In genomic region chr22:27866136-27867091, GRCh38 we compare ENCODE assay signal across 8 cellular contexts. TPM values are rescaled to one million over a fixed set of nuclear protein-coding genes. Genes with fewer than 3 reads are reported as not detected.
DNase-seq lines count a peak whose midpoint lies in the region; FAIRE-seq and TF ChIP-seq lines count a peak whose summit lies in the region.

No MANE protein-coding gene starts in this region.

- H3K4me3 ChIP-seq in ACC112 (ENCODE audit: low read depth, low read length) (peak overlapping the region; percentile 43; the same call in 1 of the 2 replicates), endodermal cell (ENCODE audit: low read length) (no peak overlapping the region)

- peaks cover 32% of the 10 kb centered on the region for H3K79me2 ChIP-seq in ACC112 (ENCODE audit: control insufficient read depth, insufficient read depth, low read length, unreplicated experiment)

- peak overlapping the region; percentile 100 for H3K27ac ChIP-seq in ACC112 (ENCODE audit: low read depth, low read length)
- no peak overlapping the region for H3K27ac ChIP-seq in endodermal cell (ENCODE audit: low read depth, low read length)

- H3K4me1 ChIP-seq in ACC112 (ENCODE audit: control insufficient read depth, insufficient read depth, low read length, unreplicated experiment) (peaks cover 36% of the 10 kb centered on the region), endodermal cell (ENCODE audit: control insufficient read depth, insufficient read depth, low read length) (peaks cover 22% of the 10 kb centered on the region)

- TF ChIP-seq POLR2A in GM12892 (IDR thresholded peaks at IDR 0.05; ENCODE audit: low read depth, low read length) = no peak

- H3K9me3 ChIP-seq in endodermal cell (ENCODE audit: control insufficient read depth, low read length) = no peaks in the 10 kb centered on the region

- H2AFZ ChIP-seq in ACC112 (ENCODE audit: low read length, unreplicated experiment) = no peak overlapping the region

- no peaks in the 10 kb centered on the region for H3K27me3 Mint-ChIP-seq in endodermal cell (ENCODE audit: insufficient read depth)
- H3K27me3 Mint-ChIP-seq in nephron progenitor cell (ENCODE audit: low read depth, poor library complexity) = no peaks in the 10 kb centered on the region

- TF ChIP-seq CTCF in endodermal cell (conservative IDR thresholded peaks at IDR 0.05) (no peak), nephron progenitor cell (IDR thresholded peaks at IDR 0.05) (no peak)

- H3K9me3 Mint-ChIP-seq in endodermal cell (peaks cover 1% of the 10 kb centered on the region), nephron progenitor cell (no peaks in the 10 kb centered on the region)

- H3K36me3 Mint-ChIP-seq in endodermal cell (ENCODE audit: low read depth) (peaks cover 20% of the 10 kb centered on the region), nephron progenitor cell (ENCODE audit: low read depth) (peaks cover 22% of the 10 kb centered on the region)

- no peaks in the 10 kb centered on the region for H3K27me3 ChIP-seq in ACC112 (ENCODE audit: insufficient read depth, low read length)
- H3K27me3 ChIP-seq in endodermal cell (ENCODE audit: control insufficient read depth, insufficient read depth, low read length, poor library complexity, severe bottlenecking) = no peaks in the 10 kb centered on the region

- 85 to 89% methylated on average over 4 to 7 of the region's 7 CpGs for WGBS in endodermal cell (ENCODE audit: insufficient coverage in 1 of 2, insufficient read length in 1 of 2), 2 experiments

- H3K36me3 ChIP-seq in ACC112 (ENCODE audit: insufficient read depth, low read length) (peaks cover 4% of the 10 kb centered on the region; the same call in 1 of the 2 replicates), endodermal cell (ENCODE audit: control insufficient read depth, insufficient read depth, low read length) (peaks cover 44% of the 10 kb centered on the region)

- H3K4me3 Mint-ChIP-seq in endodermal cell = peak overlapping the region; percentile 13
- H3K4me3 Mint-ChIP-seq in nephron progenitor cell = peak overlapping the region; percentile 7

- DNase-seq in NCI-H226 (peak; percentile 65), endodermal cell (no peak), nephron progenitor cell (no peak), T-helper 9 cell (no peak), GM12892 (ENCODE audit: insufficient read length) (no peak), T1000 (lab: John Stamatoyannopoulos, UW) (no peak)
- no peak for DNase-seq in stimulated activated CD4-positive, alpha-beta T cell treated with anti-CD3 and anti-CD28 coated beads, Interleukin-2, amount 100 ng/mL, for 24 hours

- no peak for FAIRE-seq in GM12892 (lab: Jason Lieb, UNC)

- H3K27ac Mint-ChIP-seq in endodermal cell = peak overlapping the region; percentile 89
- peak overlapping the region; percentile 52 for H3K27ac Mint-ChIP-seq in nephron progenitor cell

- no peak overlapping the region for H3K9ac ChIP-seq in endodermal cell (ENCODE audit: extremely low read depth, low read length, poor library complexity, severe bottlenecking)

- peaks cover 55% of the 10 kb centered on the region for H3K4me1 Mint-ChIP-seq in endodermal cell
- H3K4me1 Mint-ChIP-seq in nephron progenitor cell = peaks cover 55% of the 10 kb centered on the region

RNA-seq across cellular contexts. Expression of gene PITPNB, which starts 52.6 kb away (rescaled TPM):
- total RNA-seq in endodermal cell = 10 to 100 TPM; 59.6 to 68.2 TPM
- 50.0 TPM for polyA plus RNA-seq in endodermal cell (2013, experiment 1 of 2)
- 49.5 TPM for polyA plus RNA-seq in endodermal cell (2013, experiment 2 of 2)
- 52.9 TPM for polyA plus RNA-seq in GM12892 (2012; ENCODE audit: missing spikeins)
